19 cellular contexts compared by ENCODE assay signal in the genomic region with DNA sequence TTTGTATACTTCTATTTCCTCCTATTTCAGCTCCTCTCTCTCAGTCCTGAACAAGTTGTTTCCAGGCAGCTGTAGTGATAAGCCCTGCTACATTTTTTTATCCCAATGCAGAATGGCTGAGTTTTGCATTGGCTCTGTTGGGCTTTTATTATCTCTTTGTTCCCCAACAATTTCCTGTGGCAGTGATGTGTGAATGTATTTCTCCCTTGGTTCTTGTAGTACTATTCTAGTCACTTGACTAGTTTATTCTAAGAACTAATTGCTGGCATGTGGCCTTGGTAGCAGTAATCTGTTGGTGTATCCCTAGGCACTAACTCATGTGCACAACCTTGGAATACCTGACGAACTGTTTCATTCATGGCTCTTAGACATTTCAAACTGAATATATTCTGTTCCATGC.
DNase-seq lines count a peak whose midpoint lies in the region; ATAC-seq and TF ChIP-seq lines count a peak whose summit lies in the region.
"Had no signal": no experiment of that assay in that cellular context is flagged by ENCODE, and none has a peak within 500 bp of the region (broad histone marks: within the 10 kb centered on the region; RNA-seq: fewer than 3 reads in every experiment).

No MANE protein-coding gene starts in this region.

- intact Hi-C loops in left cardiac atrium (cut with DNase I) = no loop called here
- intact Hi-C loops in Right ventricle myocardium inferior (cut with DNase I) = no loop called here
- intact Hi-C loops in posterior cingulate gyrus (cut with DNase I) = no loop called here

- WGBS in endodermal cell (ENCODE audit: insufficient coverage in 1 of 2, insufficient read length in 1 of 2), 2 experiments = 86 to 89% methylated on average over 1 of the region's 1 CpG

- no peaks in the 10 kb centered on the region for H4K20me1 ChIP-seq in BLaER1
- no peaks in the 10 kb centered on the region for H4K20me1 ChIP-seq in BLaER1 treated with 17β-estradiol and CSF1 and Interleukin-3, amounts not matched to agents 10 nM and 100 nM

- no peaks in the 10 kb centered on the region for H3K36me3 ChIP-seq in BLaER1
- no peaks in the 10 kb centered on the region for H3K36me3 ChIP-seq in BLaER1 treated with 17β-estradiol and CSF1 and Interleukin-3, amounts not matched to agents 10 nM and 100 nM
- H3K36me3 ChIP-seq in endodermal cell (ENCODE audit: control insufficient read depth, insufficient read depth, low read length) = peaks cover 6% of the 10 kb centered on the region

- H3K27me3 ChIP-seq in BLaER1 (no peaks in the 10 kb centered on the region), endodermal cell (ENCODE audit: control insufficient read depth, insufficient read depth, low read length, poor library complexity, severe bottlenecking) (no peaks in the 10 kb centered on the region)
- H3K27me3 ChIP-seq in BLaER1 treated with 17β-estradiol and CSF1 and Interleukin-3, amounts not matched to agents 10 nM and 100 nM = peaks cover 0 to 4% (median 0%) of the 10 kb centered on the region in 11 experiments; a peak in 1 of 22 replicates

- DNase-seq in left cardiac atrium (no peak), Right ventricle myocardium inferior (ENCODE audit: missing footprints) (no peak), endodermal cell (peak; percentile 17), posterior cingulate gyrus (no peak)
- DNase-seq: CD4-positive, alpha-beta T cell; CD8-positive, alpha-beta memory T cell; DMS 273 treated with DMSO at 0.1 percent for 48 hours; DMS79; EL; GDM1; H9 had no signal

- no peaks in the 10 kb centered on the region for H3K9me3 ChIP-seq in BLaER1
- no peaks in the 10 kb centered on the region for H3K9me3 ChIP-seq in BLaER1 treated with 17β-estradiol and CSF1 and Interleukin-3, amounts not matched to agents 10 nM and 100 nM (replicated peaks in 1 of 11)
- H3K9me3 ChIP-seq in endodermal cell (ENCODE audit: control insufficient read depth, low read length) = no peaks in the 10 kb centered on the region

- H3K4me1 Mint-ChIP-seq in endodermal cell = peaks cover 18% of the 10 kb centered on the region
- H3K4me1 Mint-ChIP-seq: CD14-positive monocyte; CD8-positive, alpha-beta memory T cell; H9 had no signal

- H3K27ac ChIP-seq in BLaER1 (0 out of 2 replicates have a peak overlapping the region, but pooled peaks have one; percentile 12), endodermal cell (ENCODE audit: low read depth, low read length) (no peak overlapping the region)
- no peak overlapping the region for H3K27ac ChIP-seq in BLaER1 treated with 17β-estradiol and CSF1 and Interleukin-3, amounts not matched to agents 10 nM and 100 nM

- peak overlapping the region; percentile 68 for H3K4me2 ChIP-seq in BLaER1
- peak overlapping the region in 9 of 11 experiments; percentile 4 to 85 (median 64); a peak in 18 of 22 replicates for H3K4me2 ChIP-seq in BLaER1 treated with 17β-estradiol and CSF1 and Interleukin-3, amounts not matched to agents 10 nM and 100 nM
- H3K4me2 ChIP-seq: GM23338 had no signal

- H3K4me1 ChIP-seq in BLaER1 (peaks cover 75% of the 10 kb centered on the region), endodermal cell (ENCODE audit: control insufficient read depth, insufficient read depth, low read length) (peaks cover 25% of the 10 kb centered on the region)
- H3K4me1 ChIP-seq in BLaER1 treated with 17β-estradiol and CSF1 and Interleukin-3, amounts not matched to agents 10 nM and 100 nM = peaks cover 0 to 76% (median 61%) of the 10 kb centered on the region in 10 experiments; a peak in 16 of 20 replicates

- no peak overlapping the region for H3K27ac Mint-ChIP-seq in endodermal cell
- H3K27ac Mint-ChIP-seq: CD14-positive monocyte; CD4-positive, alpha-beta T cell; CD8-positive, alpha-beta memory T cell; GM23338; H9 had no signal

- no peaks in the 10 kb centered on the region for H3K9me3 Mint-ChIP-seq in endodermal cell
- H3K9me3 Mint-ChIP-seq: CD14-positive monocyte; CD4-positive, alpha-beta T cell; CD8-positive, alpha-beta memory T cell; GM23338; H9 had no signal

- ATAC-seq in left cardiac atrium = peak; percentile 30 to 57
- ATAC-seq in Right ventricle myocardium inferior = no peak
- ATAC-seq in HG03442 (IDR thresholded peaks at IDR 0.05; ENCODE audit: unreplicated experiment) = no peak
- no peak for ATAC-seq in HG03175 (IDR thresholded peaks at IDR 0.05; ENCODE audit: unreplicated experiment)
- ATAC-seq: GM12878, GM23338, HCT116 had no signal

- H3K4me3 ChIP-seq in BLaER1 = no peak overlapping the region
- H3K4me3 ChIP-seq in BLaER1 treated with 17β-estradiol and CSF1 and Interleukin-3, amounts not matched to agents 10 nM and 100 nM = no peak overlapping the region
- H3K4me3 ChIP-seq in endodermal cell (ENCODE audit: low read length) = peak overlapping the region; percentile 76
- H3K4me3 ChIP-seq: GM12878, GM23338 had no signal

- TF ChIP-seq CTCF in endodermal cell (conservative IDR thresholded peaks at IDR 0.05) = no peak

- H3K36me3 Mint-ChIP-seq in endodermal cell (ENCODE audit: low read depth) = no peaks in the 10 kb centered on the region
- H3K36me3 Mint-ChIP-seq: CD14-positive monocyte; CD8-positive, alpha-beta memory T cell had no signal

- H3K4me3 Mint-ChIP-seq in endodermal cell = no peak overlapping the region
- H3K4me3 Mint-ChIP-seq: CD14-positive monocyte; CD4-positive, alpha-beta T cell; CD8-positive, alpha-beta memory T cell; GM23338; H9 had no signal

- H3K27me3 Mint-ChIP-seq in endodermal cell (ENCODE audit: insufficient read depth) = no peaks in the 10 kb centered on the region

- H3K9ac ChIP-seq in BLaER1 (no peak overlapping the region), endodermal cell (ENCODE audit: extremely low read depth, low read length, poor library complexity, severe bottlenecking) (no peak overlapping the region)
- no peak overlapping the region for H3K9ac ChIP-seq in BLaER1 treated with 17β-estradiol and CSF1 and Interleukin-3, amounts not matched to agents 10 nM and 100 nM

Comparison
In these comparisons a context has a peak if more than half of its experiments do, and no peak if none do; other contexts are left out.
1. ATAC-seq: peak in left cardiac atrium (2 of 2); none in Right ventricle myocardium inferior (single experiment), HG03442 (single experiment) and HG03175 (single experiment).